ENCODE assay signal across 17 cellular contexts in the genomic region with DNA sequence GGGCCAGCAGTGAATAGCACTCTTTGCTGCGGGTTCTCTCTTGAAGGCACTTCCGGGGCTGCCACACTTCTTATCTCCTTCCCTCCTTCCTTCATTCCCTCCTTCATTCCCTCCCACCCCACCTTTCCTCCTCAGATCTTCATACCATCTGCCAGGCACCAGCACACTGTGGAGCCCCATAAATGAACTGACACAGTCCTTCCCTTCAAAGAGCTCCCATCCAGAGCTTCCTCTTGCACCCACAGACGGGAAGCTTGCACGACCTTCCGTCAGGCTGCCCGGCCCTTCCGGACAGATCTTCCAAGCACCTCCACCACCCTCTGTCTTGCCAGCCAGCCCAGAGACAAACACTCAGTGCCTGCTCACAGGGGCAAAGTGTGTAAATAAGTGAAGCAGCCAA.
DNase-seq lines count a peak whose midpoint lies in the region; ATAC-seq, FAIRE-seq and TF ChIP-seq lines count a peak whose summit lies in the region.
"Had no signal": no experiment of that assay in that cellular context is flagged by ENCODE, and none has a peak within 500 bp of the region (broad histone marks: within the 10 kb centered on the region; RNA-seq: fewer than 3 reads in every experiment).

No MANE protein-coding gene starts in this region.

- H2AFZ ChIP-seq in Karpas-422 (ENCODE audit: low read length), result no peak overlapping the region
- H2AFZ ChIP-seq: neural progenitor cell had no signal

- H3K4me1 ChIP-seq in Karpas-422 (ENCODE audit: low read length) (peaks cover 93% of the 10 kb centered on the region), kidney (ENCODE audit: control insufficient read depth in 1 of 2, insufficient read depth in 1 of 2, low read depth in 1 of 2, low read length in 2 of 2) (peaks cover 0 to 6% of the 10 kb centered on the region in 2 donors), thyroid gland (peaks cover 8 to 34% of the 10 kb centered on the region in 2 donors)

- no peaks in the 10 kb centered on the region for H3K36me3 Mint-ChIP-seq in activated naive CD4-positive, alpha-beta T cell treated with anti-CD3 and anti-CD28 coated beads, Interleukin-2, amount 10 ng/mL, durations not matched to agents 7 days and 5 days
- H3K36me3 Mint-ChIP-seq: memory B cell, neural progenitor cell had no signal

- H3K27me3 Mint-ChIP-seq in activated naive CD4-positive, alpha-beta T cell treated with anti-CD3 and anti-CD28 coated beads, Interleukin-2, amount 10 ng/mL, durations not matched to agents 7 days and 5 days, result peaks cover 5% of the 10 kb centered on the region
- H3K27me3 Mint-ChIP-seq: memory B cell had no signal

- CTCF ChIA-PET in activated naive CD4-positive, alpha-beta T cell treated with anti-CD3 and anti-CD28 coated beads, Interleukin-2, amount 10 ng/mL, durations not matched to agents 7 days and 5 days (lab: Charles Lee), result interaction anchor here (1.4 kb wide), 1 partner anchor 168 kb away, joined by 4 read pairs; no protein-coding TSS in a partner anchor

- no peak overlapping the region for H3K4me3 Mint-ChIP-seq in activated naive CD4-positive, alpha-beta T cell treated with anti-CD3 and anti-CD28 coated beads, Interleukin-2, amount 10 ng/mL, durations not matched to agents 7 days and 5 days
- H3K4me3 Mint-ChIP-seq: HFFc6, memory B cell, neural progenitor cell had no signal

- WGBS in thyroid gland, 2 donors, result 46 to 47% methylated on average over 7 of the region's 7 CpGs

- H4K20me1 ChIP-seq in Karpas-422 (ENCODE audit: insufficient read depth, low read depth, low read length), result no peaks in the 10 kb centered on the region

- no peak overlapping the region for H3K9ac ChIP-seq in Karpas-422 (ENCODE audit: low read length)
- H3K9ac ChIP-seq in kidney (ENCODE audit: low read length in 2 of 2), result no peak overlapping the region
- H3K9ac ChIP-seq: neural progenitor cell had no signal

- H3K4me3 ChIP-seq in Karpas-422 (ENCODE audit: low read length) (no peak overlapping the region), kidney (ENCODE audit: low read length in 2 of 2) (no peak overlapping the region), thyroid gland (replicated peaks in 1 of 3) (no peak overlapping the region)
- H3K4me3 ChIP-seq: neural progenitor cell, right atrium auricular region had no signal

- peaks cover 4% of the 10 kb centered on the region for H3K9me3 Mint-ChIP-seq in activated naive CD4-positive, alpha-beta T cell treated with anti-CD3 and anti-CD28 coated beads, Interleukin-2, amount 10 ng/mL, durations not matched to agents 7 days and 5 days
- H3K9me3 Mint-ChIP-seq: HFFc6, neural progenitor cell had no signal

- H3K27me3 ChIP-seq in Karpas-422 (ENCODE audit: low read length), result no peaks in the 10 kb centered on the region
- H3K27me3 ChIP-seq in thyroid gland, result no peaks in the 10 kb centered on the region
- H3K27me3 ChIP-seq: neural progenitor cell, right atrium auricular region had no signal

- TF ChIP-seq CTCF in kidney (IDR thresholded peaks at IDR 0.05; ENCODE audit: borderline replicate concordance, extremely low read depth, insufficient read depth) (no peak), thyroid gland (IDR thresholded peaks at IDR 0.05) (no peak)

- no peaks in the 10 kb centered on the region for H3K79me2 ChIP-seq in Karpas-422 (ENCODE audit: low read length)

- intact Hi-C loops in kidney (cut with DNase I), result loop anchor here (10.0 kb wide), 1 partner anchor 144 kb away; no protein-coding TSS in a partner anchor
- intact Hi-C loops in thyroid gland (cut with DNase I), result loop anchor here (10.0 kb wide), 1 partner anchor 146 kb away; a partner anchor contains a TSS

- peak in 1 of 2 donors; percentile 14 for TF ChIP-seq POLR2A in thyroid gland (IDR thresholded peaks at IDR 0.05)

- H3K9me2 ChIP-seq in Karpas-422 (replicated peaks; ENCODE audit: insufficient read depth, low read length), result no peaks in the 10 kb centered on the region

- H3K36me3 ChIP-seq in Karpas-422 (ENCODE audit: insufficient read depth, low read length) (no peaks in the 10 kb centered on the region), kidney (ENCODE audit: control insufficient read depth in 1 of 2, insufficient read depth in 2 of 2, low read length in 2 of 2) (no peaks in the 10 kb centered on the region), thyroid gland (no peaks in the 10 kb centered on the region)
- H3K36me3 ChIP-seq: neural progenitor cell, right atrium auricular region had no signal

- H3K27ac Mint-ChIP-seq in activated naive CD4-positive, alpha-beta T cell treated with anti-CD3 and anti-CD28 coated beads, Interleukin-2, amount 10 ng/mL, durations not matched to agents 7 days and 5 days, result peak overlapping the region; percentile 61
- H3K27ac Mint-ChIP-seq: HFFc6, memory B cell, neural progenitor cell had no signal

- peaks cover 49% of the 10 kb centered on the region for H3K4me1 Mint-ChIP-seq in activated naive CD4-positive, alpha-beta T cell treated with anti-CD3 and anti-CD28 coated beads, Interleukin-2, amount 10 ng/mL, durations not matched to agents 7 days and 5 days

- H3K27ac ChIP-seq in Karpas-422 (ENCODE audit: low read length) (peak overlapping the region; percentile 97), kidney (ENCODE audit: low read depth in 2 of 2, low read length in 2 of 2) (no peak overlapping the region), thyroid gland (peak overlapping the region; percentile 52 to 78 (median 68))
- H3K27ac ChIP-seq: neural progenitor cell, right atrium auricular region had no signal

- DNase-seq in activated naive CD4-positive, alpha-beta T cell treated with anti-CD3 and anti-CD28 coated beads, Interleukin-2, amount 10 ng/mL, durations not matched to agents 7 days and 5 days, result no peak
- DNase-seq in activated naive CD4-positive, alpha-beta T cell (lab: John Stamatoyannopoulos, UW), result no peak
- DNase-seq in Karpas-422 (no peak), kidney (peak; percentile 45), thyroid gland (peak; percentile 41 to 45), H4 (ENCODE audit: low spot score) (no peak), cerebellar nuclear complex (lab: John Stamatoyannopoulos, UW) (no peak)
- DNase-seq: activated T-cell treated with anti-CD3 and anti-CD28 coated beads for 4 hours; HFFc6; NCI-H1048; stimulated activated CD4-positive, alpha-beta T cell treated with anti-CD3 and anti-CD28 coated beads, Interleukin-2, amount 100 ng/mL, for 24 hours had no signal

- no peak for ATAC-seq in GM18517 (IDR thresholded peaks at IDR 0.05; ENCODE audit: unreplicated experiment)
- ATAC-seq: activated CD4-positive, CD25-positive, alpha-beta regulatory T cell treated with anti-CD3 and anti-CD28 coated beads, Interleukin-2, amount 50 U/mL, for 24 hours had no signal

- no peak for FAIRE-seq in kidney (lab: Jason Lieb, UNC)
- FAIRE-seq: frontal cortex had no signal

- H3K9me3 ChIP-seq in Karpas-422 (ENCODE audit: low read length) (no peaks in the 10 kb centered on the region), kidney (ENCODE audit: control insufficient read depth in 1 of 2, low read length in 2 of 2) (no peaks in the 10 kb centered on the region), thyroid gland (no peaks in the 10 kb centered on the region)
- H3K9me3 ChIP-seq: right atrium auricular region had no signal

- H3K4me2 ChIP-seq in Karpas-422 (ENCODE audit: low read depth, low read length, poor library complexity, severe bottlenecking), result no peak overlapping the region
- H3K4me2 ChIP-seq: neural progenitor cell had no signal

Comparison
In these comparisons a context has a peak if more than half of its experiments do, and no peak if none do; other contexts are left out.
1. DNase-seq: peak in kidney (single experiment) and thyroid gland (2 of 2); none in activated naive CD4-positive, alpha-beta T cell treated with anti-CD3 and anti-CD28 coated beads, Interleukin-2, amount 10 ng/mL, durations not matched to agents 7 days and 5 days (single experiment), activated naive CD4-positive, alpha-beta T cell (0 of 4), Karpas-422 (single experiment), H4 (single experiment) and cerebellar nuclear complex (0 of 2).
2. H3K27ac ChIP-seq: peak in Karpas-422 (single experiment) and thyroid gland (3 of 3); none in kidney (0 of 2).